Comparison of ENCODE assay signal across 10 cellular contexts in the genomic region with DNA sequence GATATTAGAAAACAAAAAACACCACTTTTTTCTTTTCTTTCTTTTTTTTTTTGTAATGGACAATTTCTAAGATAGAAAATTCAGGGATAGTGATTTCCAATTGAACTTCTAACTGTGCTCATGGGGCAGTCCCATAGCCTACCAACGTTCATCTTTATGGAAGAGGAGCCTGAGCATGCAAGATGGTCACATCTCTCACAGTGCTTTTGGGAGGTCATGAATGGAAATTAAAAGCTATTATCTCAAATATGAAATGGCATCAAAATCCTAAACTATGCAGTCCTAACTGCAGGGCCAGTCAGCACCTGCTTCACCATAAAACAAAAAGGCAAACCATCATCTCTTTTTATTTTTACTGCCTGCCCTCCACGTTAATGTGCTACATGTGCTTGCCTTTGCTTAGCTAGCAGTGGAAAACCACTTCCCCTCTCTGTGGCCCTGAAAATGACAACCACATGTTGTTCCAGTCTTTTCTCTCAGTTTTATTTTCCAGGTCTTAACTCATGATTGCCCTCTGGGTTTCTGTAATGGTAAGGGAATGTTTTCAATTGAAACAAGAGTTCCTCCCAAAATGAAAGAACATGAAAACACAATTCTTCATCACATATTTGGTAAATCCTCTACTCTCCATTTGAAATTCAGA. TPM values are rescaled to one million over a fixed set of nuclear protein-coding genes. Genes with fewer than 3 reads are reported as not detected.
A peak's percentile ranks its signal among the peaks of the same experiment; 100 is the strongest.
DNase-seq lines count a peak whose midpoint lies in the region; ATAC-seq, FAIRE-seq and TF ChIP-seq lines count a peak whose summit lies in the region.
"Had no signal": no experiment of that assay in that cellular context is flagged by ENCODE, and none has a peak within 500 bp of the region (broad histone marks: within the 10 kb centered on the region; RNA-seq: fewer than 3 reads in every experiment).

No MANE protein-coding gene starts in this region.

- FAIRE-seq in endometrium (lab: Jason Lieb, UNC): peak; percentile 90

- intact Hi-C loops in esophagus squamous epithelium (cut with DNase I): no loop called here

- DNase-seq in AG10803 (ENCODE audit: low read depth): peak; percentile 77
- peak; percentile 57 for DNase-seq in LHCN-M2 (ENCODE audit: low read depth)
- DNase-seq in NCI-H1105 (lab: John Stamatoyannopoulos, UW): no peak
- no peak for DNase-seq in kidney glomerular epithelial cell (lab: John Stamatoyannopoulos, UW)
- no peak for DNase-seq in HuH-7 (ENCODE audit: low spot score)
- DNase-seq in esophagus squamous epithelium (lab: John Stamatoyannopoulos, UW): no peak
- DNase-seq: nephron progenitor cell had no signal

- TF ChIP-seq CTCF in AG10803 (conservative IDR thresholded peaks at IDR 0.05; ENCODE audit: low read length): peak; percentile 38
- TF ChIP-seq CTCF in esophagus squamous epithelium (IDR thresholded peaks at IDR 0.05): no peak

- 44 to 60% methylated on average over 2 of the region's 2 CpGs for WGBS in esophagus squamous epithelium, 2 donors

- H3K36me3 ChIP-seq in esophagus squamous epithelium: no peaks in the 10 kb centered on the region

- H3K9me3 ChIP-seq in esophagus squamous epithelium: no peaks in the 10 kb centered on the region

- H3K4me3 ChIP-seq in AG10803 (ENCODE audit: low read length) (no peak overlapping the region), esophagus squamous epithelium (no peak overlapping the region)

- no peaks in the 10 kb centered on the region for H3K27me3 ChIP-seq in esophagus squamous epithelium

- H3K27ac ChIP-seq in esophagus squamous epithelium: no peak overlapping the region

- H3K4me1 ChIP-seq in esophagus squamous epithelium: no peaks in the 10 kb centered on the region

- ATAC-seq in GM21381 (IDR thresholded peaks at IDR 0.05; ENCODE audit: unreplicated experiment): peak; percentile 91

- TF ChIP-seq POLR2A in esophagus squamous epithelium (IDR thresholded peaks at IDR 0.05): no peak

RNA-seq across cellular contexts. Expression of gene IFNB1, which starts 16.7 kb away (rescaled TPM):
- total RNA-seq in LHCN-M2 (2014; rRNA removed) (not detected in 2 replicates), esophagus squamous epithelium (not detected)
- polyA plus RNA-seq in LHCN-M2 (2012): not detected
- total RNA-seq: subcutaneous adipose tissue had no signal

RNA-seq across cellular contexts. Expression of gene HACD4, which starts 29.6 kb away (rescaled TPM):
- total RNA-seq in LHCN-M2 (2014; rRNA removed): 0.34 and 0.38 TPM in 2 replicates
- polyA plus RNA-seq in LHCN-M2 (2012): 0.28 TPM
- 1 to 10 TPM in 3 of 4 donors, under 1 TPM in 1; 0.97 to 3.8 (median 2.5) TPM for total RNA-seq in esophagus squamous epithelium

Comparison
In these comparisons a context has a peak if more than half of its experiments do, and no peak if none do; other contexts are left out.
1. DNase-seq: peak in AG10803 (single experiment) and LHCN-M2 (single experiment); none in NCI-H1105 (single experiment), kidney glomerular epithelial cell (single experiment), HuH-7 (single experiment) and esophagus squamous epithelium (single experiment).